Comparison of ENCODE assay signal across 12 cellular contexts in the genomic region with DNA sequence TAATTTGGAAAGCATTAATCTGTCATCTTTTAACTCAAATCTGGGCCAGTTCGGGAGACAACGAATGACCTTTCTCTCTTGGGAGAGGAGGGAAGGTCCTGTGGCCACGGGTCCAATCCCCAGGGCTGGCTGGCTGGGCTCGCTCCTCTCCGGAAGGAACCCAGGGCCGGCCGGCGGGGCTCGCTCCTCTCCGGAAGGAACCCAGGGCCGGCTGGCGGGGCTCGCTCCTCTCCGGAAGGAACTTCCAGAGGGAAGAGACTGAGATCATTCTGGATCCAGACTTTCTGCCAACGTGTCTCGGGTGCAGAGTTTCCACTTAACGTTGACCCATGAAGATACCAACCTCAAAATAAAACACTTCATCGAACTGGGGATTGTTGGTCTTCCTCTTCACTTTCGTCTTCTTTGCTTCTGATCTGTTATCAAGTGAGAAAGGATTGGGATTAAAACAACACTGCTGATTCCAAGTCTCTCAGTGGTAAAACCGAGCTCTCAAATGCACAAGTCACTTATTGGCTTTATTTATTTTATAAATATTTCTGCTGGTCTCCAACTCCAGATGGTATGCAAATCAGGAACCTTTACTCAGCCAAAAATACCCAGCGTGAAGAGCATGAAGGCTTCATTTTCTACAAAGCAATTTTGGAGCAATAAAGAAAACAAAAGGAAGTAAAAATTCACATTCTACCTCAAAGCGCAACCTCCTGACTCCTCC.
DNase-seq lines count a peak whose midpoint lies in the region; ATAC-seq lines count a peak whose summit lies in the region.
"Had no signal": no experiment of that assay in that cellular context is flagged by ENCODE, and none has a peak within 500 bp of the region (broad histone marks: within the 10 kb centered on the region; RNA-seq: fewer than 3 reads in every experiment).

No MANE protein-coding gene starts in this region.

- H3K27me3 ChIP-seq in muscle layer of duodenum (ENCODE audit: low read depth, low read length): no peaks in the 10 kb centered on the region

- no peak overlapping the region for H3K4me3 Mint-ChIP-seq in effector memory CD8-positive, alpha-beta T cell
- H3K4me3 Mint-ChIP-seq: activated CD4-positive, alpha-beta T cell treated with anti-CD3 and anti-CD28 coated beads, Interleukin-2, amount 10 ng/mL, durations not matched to agents 7 days and 5 days had no signal

- H3K27ac Mint-ChIP-seq in effector memory CD8-positive, alpha-beta T cell: peak overlapping the region; percentile 46 to 87
- H3K27ac Mint-ChIP-seq: activated CD4-positive, alpha-beta T cell treated with anti-CD3 and anti-CD28 coated beads, Interleukin-2, amount 10 ng/mL, durations not matched to agents 7 days and 5 days had no signal

- ATAC-seq in effector memory CD8-positive, alpha-beta T cell (replicated peaks): no peak
- no peak for ATAC-seq in GM18517 (IDR thresholded peaks at IDR 0.05; ENCODE audit: unreplicated experiment)

- H3K9me3 ChIP-seq in muscle layer of duodenum (ENCODE audit: control insufficient read depth in 1 of 2, low read length in 2 of 2): no peaks in the 10 kb centered on the region

- H3K4me1 ChIP-seq in muscle layer of duodenum (ENCODE audit: control insufficient read depth in 1 of 2, insufficient read depth in 2 of 2, low read length in 2 of 2): peaks cover 14 to 40% of the 10 kb centered on the region in 2 donors

- H3K4me1 Mint-ChIP-seq in effector memory CD8-positive, alpha-beta T cell (ENCODE audit: low read depth in 2 of 2): peaks cover 15 to 25% of the 10 kb centered on the region in 2 donors

- H3K4me3 ChIP-seq in muscle layer of duodenum (ENCODE audit: low read depth in 1 of 2, low read length in 2 of 2): no peak overlapping the region
- H3K4me3 ChIP-seq: SK-N-MC had no signal

- no peaks in the 10 kb centered on the region for H3K9me3 Mint-ChIP-seq in effector memory CD8-positive, alpha-beta T cell

- H3K36me3 ChIP-seq in muscle layer of duodenum (ENCODE audit: control insufficient read depth in 1 of 2, insufficient read depth in 2 of 2, low read length in 2 of 2): peaks cover 10 to 28% of the 10 kb centered on the region in 2 donors

- peak; percentile 39 for DNase-seq in AG08395 (ENCODE audit: low spot score)
- DNase-seq in NAMALWA (ENCODE audit: low spot score): peak; percentile 68
- no peak for DNase-seq in effector memory CD8-positive, alpha-beta T cell
- DNase-seq in NOMO-1 treated with dmso at 0.1 percent for 144 hours (lab: John Stamatoyannopoulos, UW; ENCODE audit: unreplicated experiment): no peak
- DNase-seq in stimulated activated CD8-positive, alpha-beta memory T cell treated with anti-CD3 and anti-CD28 coated beads, Interleukin-4, amount 100 ng/mL, for 48 hours: no peak
- no peak for DNase-seq in NCI-H345 treated with DMSO at 0.1 percent for 48 hours (lab: John Stamatoyannopoulos, UW; ENCODE audit: unreplicated experiment)
- DNase-seq: activated CD4-positive, alpha-beta T cell treated with anti-CD3 and anti-CD28 coated beads, Interleukin-2, amount 10 ng/mL, durations not matched to agents 7 days and 5 days; KBM-7; NCI-H446 had no signal

- peak overlapping the region; percentile 60 for H3K27ac ChIP-seq in muscle layer of duodenum (ENCODE audit: low read length)
- H3K27ac ChIP-seq: SK-N-MC had no signal

- H3K27me3 Mint-ChIP-seq in effector memory CD8-positive, alpha-beta T cell: no peaks in the 10 kb centered on the region
- H3K27me3 Mint-ChIP-seq: activated CD4-positive, alpha-beta T cell treated with anti-CD3 and anti-CD28 coated beads, Interleukin-2, amount 10 ng/mL, durations not matched to agents 7 days and 5 days had no signal

- peaks cover 75% of the 10 kb centered on the region for H3K36me3 Mint-ChIP-seq in effector memory CD8-positive, alpha-beta T cell (ENCODE audit: insufficient read depth)

Comparison
In these comparisons a context has a peak if more than half of its experiments do, and no peak if none do; other contexts are left out.
1. DNase-seq: peak in AG08395 (single experiment) and NAMALWA (single experiment); none in effector memory CD8-positive, alpha-beta T cell (0 of 3), NOMO-1 treated with dmso at 0.1 percent for 144 hours (single experiment), stimulated activated CD8-positive, alpha-beta memory T cell treated with anti-CD3 and anti-CD28 coated beads, Interleukin-4, amount 100 ng/mL, for 48 hours (single experiment) and NCI-H345 treated with DMSO at 0.1 percent for 48 hours (single experiment).